In the genomic region with DNA sequence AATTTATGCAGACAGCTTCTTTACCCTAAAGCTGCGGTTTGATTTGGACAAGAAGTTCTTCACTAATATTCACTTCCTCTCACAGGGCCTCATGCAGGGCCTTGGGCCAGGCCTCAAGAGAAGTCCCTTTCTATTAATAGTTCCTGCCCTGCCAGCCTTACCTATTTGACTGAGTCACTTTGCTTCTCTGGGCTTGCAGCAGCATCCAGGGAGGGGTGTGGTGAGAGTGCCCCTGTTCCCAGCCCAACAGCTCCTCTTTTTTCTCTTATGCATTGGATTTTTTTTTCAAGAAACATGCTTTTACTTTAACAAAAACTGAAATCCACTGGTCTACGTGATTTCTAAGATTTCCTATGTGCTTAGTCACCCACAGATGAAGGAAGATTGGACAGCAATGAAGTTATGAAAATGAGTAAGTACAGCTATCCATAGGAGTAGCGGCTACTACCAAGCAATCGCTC, we compare ENCODE assay signal across 9 cellular contexts. TPM values are rescaled to one million over a fixed set of nuclear protein-coding genes. Genes with fewer than 3 reads are reported as not detected.
DNase-seq lines count a peak whose midpoint lies in the region; ATAC-seq and TF ChIP-seq lines count a peak whose summit lies in the region.
"Had no signal": no experiment of that assay in that cellular context is flagged by ENCODE, and none has a peak within 500 bp of the region (broad histone marks: within the 10 kb centered on the region; RNA-seq: fewer than 3 reads in every experiment).

No MANE protein-coding gene starts in this region.

- POLR2A ChIA-PET in SK-N-SH (lab: Yijun Ruan, JAX), result no interaction called here
- POLR2A ChIA-PET in activated CD4-positive, alpha-beta memory T cell treated with anti-CD3 and anti-CD28 coated beads for 36 hours (lab: Charles Lee), result no interaction called here

- H3K4me3 ChIP-seq in SK-N-SH (ENCODE audit: low read depth in 2 of 2, low read length in 1 of 2) (peak overlapping the region in 1 of 2 experiments; percentile 24; a peak in 1 of 4 replicates), adrenal gland (no peak overlapping the region), muscle layer of duodenum (ENCODE audit: low read depth in 1 of 2, low read length in 2 of 2) (no peak overlapping the region)

- H3K36me3 ChIP-seq in SK-N-SH (replicated peaks in 1 of 2; ENCODE audit: control insufficient read depth in 1 of 2, insufficient read depth in 2 of 2, low read length in 1 of 2), result no peaks in the 10 kb centered on the region
- no peaks in the 10 kb centered on the region for H3K36me3 ChIP-seq in adrenal gland (replicated peaks in 1 of 2)
- no peaks in the 10 kb centered on the region for H3K36me3 ChIP-seq in muscle layer of duodenum (ENCODE audit: control insufficient read depth in 1 of 2, insufficient read depth in 2 of 2, low read length in 2 of 2)

- ATAC-seq in SK-N-SH treated with all-trans-retinoic acid at 6 μM for 48 hours, result no peak
- peak; percentile 51 for ATAC-seq in HG03175 (IDR thresholded peaks at IDR 0.05; ENCODE audit: unreplicated experiment)

- H3K9me3 Mint-ChIP-seq in activated CD4-positive, alpha-beta memory T cell treated with anti-CD3 and anti-CD28 coated beads for 36 hours, result no peaks in the 10 kb centered on the region

- H3K4me1 ChIP-seq in SK-N-SH (ENCODE audit: control insufficient read depth in 1 of 2, insufficient read depth in 2 of 2, low read depth in 1 of 2, low read length in 1 of 2) (peaks cover 3 to 10% of the 10 kb centered on the region in 2 experiments; a peak in 2 of 4 replicates), adrenal gland (replicated peaks in 1 of 2) (peaks cover 0 to 7% of the 10 kb centered on the region in 2 donors), muscle layer of duodenum (ENCODE audit: control insufficient read depth in 1 of 2, insufficient read depth in 2 of 2, low read length in 2 of 2) (peaks cover 0 to 6% of the 10 kb centered on the region in 2 donors)

- H3K4me1 Mint-ChIP-seq in activated CD4-positive, alpha-beta memory T cell treated with anti-CD3 and anti-CD28 coated beads for 36 hours (ENCODE audit: low read depth), result peaks cover 16% of the 10 kb centered on the region

- no peak for TF ChIP-seq EP300 in SK-N-SH (IDR thresholded peaks at IDR 0.05; ENCODE audit: borderline replicate concordance in 1 of 2, low read depth in 1 of 2, low read length in 1 of 2)

- peaks cover 26% of the 10 kb centered on the region for H3F3A ChIP-seq in SK-N-SH (replicated peaks; ENCODE audit: insufficient read depth)

- CTCF ChIA-PET in SK-N-SH (lab: Yijun Ruan, JAX), result interaction anchor here (1.3 kb wide), 1 partner anchor 11 kb away, joined by 3 read pairs; no protein-coding TSS in a partner anchor
- CTCF ChIA-PET in activated CD4-positive, alpha-beta memory T cell treated with anti-CD3 and anti-CD28 coated beads for 36 hours (lab: Charles Lee), result no interaction called here

- H2AFZ ChIP-seq in SK-N-SH (ENCODE audit: low read depth), result 0 out of 2 replicates have a peak overlapping the region, but pooled peaks have one; percentile 53

- 30% methylated on average over 4 of the region's 4 CpGs for WGBS in SK-N-SH (ENCODE audit: low lambda C conversion rate)
- WGBS in adrenal gland, 4 donors, result 12 to 54% (median 31%) methylated on average over 2 to 4 of the region's 4 CpGs

- peak overlapping the region; percentile 47 for H3K4me2 ChIP-seq in SK-N-SH

- DNase-seq in SK-N-SH (no peak), adrenal gland (peak in 6 of 7 donors; percentile 37 to 60 (median 42)), T-helper 1 cell (no peak)
- no peak for DNase-seq in activated CD4-positive, alpha-beta memory T cell treated with anti-CD3 and anti-CD28 coated beads for 36 hours
- DNase-seq in NK-92 treated with Interleukin-12 subunit alpha and Interleukin-12 subunit beta, amount 100 ng/mL, for 24 hours (lab: John Stamatoyannopoulos, UW), result no peak

- no peaks in the 10 kb centered on the region for H3K9me2 ChIP-seq in SK-N-SH

- no peaks in the 10 kb centered on the region for H3K9me3 ChIP-seq in SK-N-SH
- no peaks in the 10 kb centered on the region for H3K9me3 ChIP-seq in adrenal gland (replicated peaks in 1 of 3)
- H3K9me3 ChIP-seq in muscle layer of duodenum (ENCODE audit: control insufficient read depth in 1 of 2, low read length in 2 of 2), result no peaks in the 10 kb centered on the region

- TF ChIP-seq RAD21 in SK-N-SH (IDR thresholded peaks at IDR 0.05; ENCODE audit: low read length), result no peak

- H3K27me3 ChIP-seq in SK-N-SH (ENCODE audit: insufficient read depth), result no peaks in the 10 kb centered on the region; the same call in 1 of the 2 replicates
- peaks cover 3% of the 10 kb centered on the region for H3K27me3 ChIP-seq in adrenal gland
- H3K27me3 ChIP-seq in muscle layer of duodenum (ENCODE audit: low read depth, low read length), result no peaks in the 10 kb centered on the region

- no peaks in the 10 kb centered on the region for H4K20me1 ChIP-seq in SK-N-SH (ENCODE audit: insufficient read depth)

- no peak overlapping the region for H3K4me3 Mint-ChIP-seq in activated CD4-positive, alpha-beta memory T cell treated with anti-CD3 and anti-CD28 coated beads for 36 hours

- no peaks in the 10 kb centered on the region for H3K36me3 Mint-ChIP-seq in activated CD4-positive, alpha-beta memory T cell treated with anti-CD3 and anti-CD28 coated beads for 36 hours

- H3K27me3 Mint-ChIP-seq in activated CD4-positive, alpha-beta memory T cell treated with anti-CD3 and anti-CD28 coated beads for 36 hours, result no peaks in the 10 kb centered on the region

- no peak for TF ChIP-seq POLR2A in adrenal gland (IDR thresholded peaks at IDR 0.05)

- TF ChIP-seq CTCF in SK-N-SH (IDR thresholded peaks at IDR 0.05) (no peak), adrenal gland (IDR thresholded peaks at IDR 0.05) (no peak)

- H3K27ac Mint-ChIP-seq in activated CD4-positive, alpha-beta memory T cell treated with anti-CD3 and anti-CD28 coated beads for 36 hours, result no peak overlapping the region

- peak overlapping the region; percentile 11; the same call in 1 of the 2 replicates for H3K9ac ChIP-seq in SK-N-SH

- H3K79me2 ChIP-seq in SK-N-SH (ENCODE audit: insufficient read depth), result no peaks in the 10 kb centered on the region

- H3K27ac ChIP-seq in SK-N-SH (ENCODE audit: low read depth in 2 of 2, low read length in 1 of 2) (peak overlapping the region in 1 of 2 experiments; percentile 61; a peak in 2 of 4 replicates), adrenal gland (peak overlapping the region in 3 of 5 donors; percentile 28 to 57 (median 41)), muscle layer of duodenum (ENCODE audit: low read length) (peak overlapping the region; percentile 31)

- intact Hi-C loops in adrenal gland (cut with DNase I), result no loop called here
- intact Hi-C loops in activated CD4-positive, alpha-beta memory T cell treated with anti-CD3 and anti-CD28 coated beads for 36 hours (cut with micrococcal nuclease), result no loop called here

TF ChIP-seq in SK-N-SH, 30 proteins besides CTCF, POLR2A, EP300 and RAD21 (continues in another document):
- TF ChIP-seq TCF12 (IDR thresholded peaks at IDR 0.05) (no peak), NRF1 (IDR thresholded peaks at IDR 0.05; ENCODE audit: low read depth, low read length) (no peak), YY1 (IDR thresholded peaks at IDR 0.05; ENCODE audit: low read depth) (no peak), SIN3A (IDR thresholded peaks at IDR 0.05; ENCODE audit: borderline replicate concordance, low read depth, low read length) (no peak), TAF1 (IDR thresholded peaks at IDR 0.05; ENCODE audit: borderline replicate concordance, low read depth, low read length) (no peak), SMC3 (IDR thresholded peaks at IDR 0.05; ENCODE audit: low read depth, low read length) (no peak), MEF2A (IDR thresholded peaks at IDR 0.05; ENCODE audit: borderline replicate concordance, low read depth) (peak; percentile 82; the same call in 1 of the 2 replicates)

TF ChIP-seq in SK-N-SH treated with all-trans-retinoic acid at 6 μM for 48 hours, 23 proteins besides CTCF, POLR2A, EP300 and RAD21 (continues in another document):
- TF ChIP-seq ZC3H10 (CRISPR knock-in tag; IDR thresholded peaks at IDR 0.05) (no peak), ZNF565 (CRISPR knock-in tag; conservative IDR thresholded peaks at IDR 0.05; ENCODE audit: low read depth) (no peak), TOX (CRISPR knock-in tag; IDR thresholded peaks at IDR 0.05; ENCODE audit: borderline replicate concordance) (no peak), GLIS3 (CRISPR knock-in tag; IDR thresholded peaks at IDR 0.05) (no peak), SNAI2 (CRISPR knock-in tag; IDR thresholded peaks at IDR 0.05) (no peak), ZNF70 (CRISPR knock-in tag; IDR thresholded peaks at IDR 0.05) (no peak), OSR1 (CRISPR knock-in tag; IDR thresholded peaks at IDR 0.05) (no peak)
- TF ChIP-seq, protein P1, sequence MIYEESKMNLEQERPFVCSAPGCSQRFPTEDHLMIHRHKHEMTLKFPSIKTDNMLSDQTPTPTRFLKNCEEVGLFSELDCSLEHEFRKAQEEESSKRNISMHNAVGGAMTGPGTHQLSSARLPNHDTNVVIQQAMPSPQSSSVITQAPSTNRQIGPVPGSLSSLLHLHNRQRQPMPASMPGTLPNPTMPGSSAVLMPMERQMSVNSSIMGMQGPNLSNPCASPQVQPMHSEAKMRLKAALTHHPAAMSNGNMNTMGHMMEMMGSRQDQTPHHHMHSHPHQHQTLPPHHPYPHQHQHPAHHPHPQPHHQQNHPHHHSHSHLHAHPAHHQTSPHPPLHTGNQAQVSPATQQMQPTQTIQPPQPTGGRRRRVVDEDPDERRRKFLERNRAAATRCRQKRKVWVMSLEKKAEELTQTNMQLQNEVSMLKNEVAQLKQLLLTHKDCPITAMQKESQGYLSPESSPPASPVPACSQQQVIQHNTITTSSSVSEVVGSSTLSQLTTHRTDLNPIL (CRISPR knock-in tag; IDR thresholded peaks at IDR 0.05; ENCODE audit: low read depth), result no peak

RNA-seq across cellular contexts. Expression of a gene that starts 26.7 kb away (rescaled TPM):
- polyA plus RNA-seq in SK-N-SH (2012; rRNA removed), result 73.7 and 73.9 TPM in 2 replicates
- 25.5 and 32.5 TPM in 2 replicates for polyA plus RNA-seq in SK-N-SH (2012; cell fraction: cytosol; rRNA removed)
- polyA plus RNA-seq in SK-N-SH (2012; cell fraction: nucleus; rRNA removed), result 519 and 855 TPM in 2 replicates
- total RNA-seq in adrenal gland, result 10 to 100 TPM in 5 of 8 donors, 1 to 10 TPM in 3; 2.1 to 34.0 (median 20.7) TPM
- polyA plus RNA-seq in adrenal gland, result 100 to 1,000 TPM in 2 of 3 donors, 1 to 10 TPM in 1; 7.3 to 203 (median 193) TPM
- total RNA-seq in activated CD4-positive, alpha-beta memory T cell treated with anti-CD3 and anti-CD28 coated beads for 36 hours, result 10 to 100 TPM; 13.0 to 14.2 TPM

RNA-seq across cellular contexts. Expression of a gene that starts 34.5 kb away (rescaled TPM):
- polyA plus RNA-seq in SK-N-SH (2012; rRNA removed) (47.2 and 62.5 TPM in 2 replicates), adrenal gland (10 to 100 TPM; 14.6 to 56.0 (median 34.5) TPM)
- polyA plus RNA-seq in SK-N-SH (2012; cell fraction: cytosol; rRNA removed), result 15.2 and 18.6 TPM in 2 replicates
- 403 and 513 TPM in 2 replicates for polyA plus RNA-seq in SK-N-SH (2012; cell fraction: nucleus; rRNA removed)
- total RNA-seq in adrenal gland, result 10 to 100 TPM in 7 of 8 donors, 1 to 10 TPM in 1; 4.4 to 37.9 (median 21.8) TPM
- 10 to 100 TPM; 19.0 to 19.5 TPM for total RNA-seq in activated CD4-positive, alpha-beta memory T cell treated with anti-CD3 and anti-CD28 coated beads for 36 hours

RNA-seq across cellular contexts. Expression of a gene that starts 55.9 kb away (rescaled TPM):
- polyA plus RNA-seq in SK-N-SH (2012; rRNA removed), result not detected in 2 replicates
- not detected in 2 replicates for polyA plus RNA-seq in SK-N-SH (2012; cell fraction: cytosol; rRNA removed)
- polyA plus RNA-seq in SK-N-SH (2012; cell fraction: nucleus; rRNA removed), result not detected in 2 replicates
- not detected for total RNA-seq in adrenal gland
- polyA plus RNA-seq in adrenal gland, result not detected
- total RNA-seq in activated CD4-positive, alpha-beta memory T cell treated with anti-CD3 and anti-CD28 coated beads for 36 hours, result not detected
- polyA plus RNA-seq: neural cell had no signal

Comparison
In these comparisons a context has a peak if more than half of its experiments do, and no peak if none do; other contexts are left out.
1. DNase-seq: peak in adrenal gland (6 of 7); none in SK-N-SH (single experiment), activated CD4-positive, alpha-beta memory T cell treated with anti-CD3 and anti-CD28 coated beads for 36 hours (single experiment), T-helper 1 cell (0 of 5) and NK-92 treated with Interleukin-12 subunit alpha and Interleukin-12 subunit beta, amount 100 ng/mL, for 24 hours (single experiment).